18 cellular contexts compared by ENCODE assay signal in genomic region chr16:48087639-48088038, GRCh38.
A peak's percentile ranks its signal among the peaks of the same experiment; 100 is the strongest.
DNase-seq lines count a peak whose midpoint lies in the region; ATAC-seq and TF ChIP-seq lines count a peak whose summit lies in the region.
"Had no signal": no experiment of that assay in that cellular context is flagged by ENCODE, and none has a peak within 500 bp of the region (broad histone marks: within the 10 kb centered on the region; RNA-seq: fewer than 3 reads in every experiment).

No MANE protein-coding gene starts in this region.

- H3K4me3 ChIP-seq in GM23338, result no peak overlapping the region
- H3K4me3 ChIP-seq in left ventricle myocardium inferior, result no peak overlapping the region
- H3K4me3 ChIP-seq in gastrocnemius medialis, result no peak overlapping the region
- no peak overlapping the region for H3K4me3 ChIP-seq in PC-3 (ENCODE audit: low read length)

- H3K9me3 ChIP-seq in left ventricle myocardium inferior (replicated peaks) (no peaks in the 10 kb centered on the region), gastrocnemius medialis (no peaks in the 10 kb centered on the region), PC-3 (ENCODE audit: low read length) (no peaks in the 10 kb centered on the region)
- H3K9me3 ChIP-seq: BE2C had no signal

- 0 out of 3 replicates have a peak, but pooled peaks cover 2% of the 10 kb centered on the region for H3K9me3 Mint-ChIP-seq in GM23338
- H3K9me3 Mint-ChIP-seq in HFFc6, result no peaks in the 10 kb centered on the region
- no peaks in the 10 kb centered on the region for H3K9me3 Mint-ChIP-seq in type B pancreatic cell
- H3K9me3 Mint-ChIP-seq: CD4-positive, CD25-positive, alpha-beta regulatory T cell; CD8-positive, alpha-beta memory T cell; IgD-negative memory B cell had no signal

- H3K36me3 ChIP-seq in GM23338 (ENCODE audit: insufficient read depth) (no peaks in the 10 kb centered on the region), left ventricle myocardium inferior (no peaks in the 10 kb centered on the region), gastrocnemius medialis (no peaks in the 10 kb centered on the region), PC-3 (ENCODE audit: low read depth, low read length) (no peaks in the 10 kb centered on the region)
- H3K36me3 ChIP-seq: BE2C had no signal

- DNase-seq in GM23338 (ENCODE audit: low spot score) (no peak), HFFc6 (peak; percentile 6), left ventricle myocardium inferior (peak; percentile 42), gastrocnemius medialis (no peak), PC-3 (no peak), type B pancreatic cell (ENCODE audit: extremely low spot score, unreplicated experiment) (no peak)
- DNase-seq: ACHN; BE2C; C1 segment of cervical spinal cord; CD4-positive, CD25-positive, alpha-beta regulatory T cell; CD8-positive, alpha-beta memory T cell; COR-L47; DMS 273 treated with DMSO at 0.1 percent for 48 hours; GOT3; H7 had no signal

- peaks cover 3% of the 10 kb centered on the region for H3K4me1 Mint-ChIP-seq in GM23338
- peaks cover 23% of the 10 kb centered on the region for H3K4me1 Mint-ChIP-seq in HFFc6 (ENCODE audit: low read depth)
- H3K4me1 Mint-ChIP-seq in type B pancreatic cell (ENCODE audit: unreplicated experiment), result no peaks in the 10 kb centered on the region
- H3K4me1 Mint-ChIP-seq: CD4-positive, CD25-positive, alpha-beta regulatory T cell; CD8-positive, alpha-beta memory T cell had no signal

- no peaks in the 10 kb centered on the region for H3K27me3 ChIP-seq in GM23338 (ENCODE audit: insufficient read depth)
- no peaks in the 10 kb centered on the region for H3K27me3 ChIP-seq in left ventricle myocardium inferior (ENCODE audit: low read depth)
- H3K27me3 ChIP-seq in gastrocnemius medialis, result no peaks in the 10 kb centered on the region
- H3K27me3 ChIP-seq in PC-3 (ENCODE audit: low read length), result no peaks in the 10 kb centered on the region
- H3K27me3 ChIP-seq: BE2C had no signal

- H3K4me1 ChIP-seq in GM23338 (ENCODE audit: insufficient read depth) (no peaks in the 10 kb centered on the region), left ventricle myocardium inferior (peaks cover 27% of the 10 kb centered on the region), gastrocnemius medialis (peaks cover 20 to 28% of the 10 kb centered on the region in 2 donors), PC-3 (ENCODE audit: insufficient read depth, low read length) (no peaks in the 10 kb centered on the region; the same call in 1 of the 2 replicates)
- H3K4me1 ChIP-seq: BE2C had no signal

- no peak for TF ChIP-seq POLR2A in gastrocnemius medialis (IDR thresholded peaks at IDR 0.05)

- intact Hi-C loops in left ventricle myocardium inferior (cut with micrococcal nuclease), result no loop called here
- intact Hi-C loops in gastrocnemius medialis (cut with DNase I; ENCODE audit: low total_unique reads), result loop anchor here (2.0 to 5.0 kb wide), 2 partner anchors 25 to 40 kb away; no protein-coding TSS in a partner anchor
- intact Hi-C loops in PC-3 (cut with micrococcal nuclease), result no loop called here

- POLR2A ChIA-PET in PC-3 (lab: Charles Lee; ENCODE audit: unreplicated experiment), result no interaction called here

- H3K4me3 Mint-ChIP-seq in GM23338, result no peak overlapping the region
- H3K4me3 Mint-ChIP-seq in HFFc6, result no peak overlapping the region
- H3K4me3 Mint-ChIP-seq in type B pancreatic cell, result no peak overlapping the region
- H3K4me3 Mint-ChIP-seq: CD4-positive, CD25-positive, alpha-beta regulatory T cell; CD8-positive, alpha-beta memory T cell; IgD-negative memory B cell had no signal

- no peaks in the 10 kb centered on the region for H4K20me1 ChIP-seq in GM23338 (replicated peaks; ENCODE audit: insufficient read depth)
- no peaks in the 10 kb centered on the region for H4K20me1 ChIP-seq in PC-3 (ENCODE audit: low read length)

- H3K36me3 Mint-ChIP-seq in GM23338 (ENCODE audit: low read depth) (no peaks in the 10 kb centered on the region), HFFc6 (ENCODE audit: low read depth) (no peaks in the 10 kb centered on the region), type B pancreatic cell (no peaks in the 10 kb centered on the region)
- H3K36me3 Mint-ChIP-seq: CD4-positive, CD25-positive, alpha-beta regulatory T cell; CD8-positive, alpha-beta memory T cell; IgD-negative memory B cell had no signal

- H3K79me2 ChIP-seq in GM23338 (replicated peaks; ENCODE audit: insufficient read depth), result no peaks in the 10 kb centered on the region
- no peaks in the 10 kb centered on the region for H3K79me2 ChIP-seq in PC-3 (ENCODE audit: low read length)

- no peak overlapping the region for H3K27ac Mint-ChIP-seq in GM23338
- no peak overlapping the region for H3K27ac Mint-ChIP-seq in HFFc6
- no peak overlapping the region for H3K27ac Mint-ChIP-seq in type B pancreatic cell
- H3K27ac Mint-ChIP-seq: CD4-positive, CD25-positive, alpha-beta regulatory T cell; CD8-positive, alpha-beta memory T cell; IgD-negative memory B cell had no signal

- H3K27ac ChIP-seq in GM23338 (ENCODE audit: low read depth) (no peak overlapping the region), left ventricle myocardium inferior (replicated peaks) (peak overlapping the region; percentile 51), gastrocnemius medialis (peak overlapping the region in 3 of 4 donors; percentile 36 to 67 (median 36)), PC-3 (ENCODE audit: low read length) (no peak overlapping the region)

- H3K27me3 Mint-ChIP-seq in GM23338 (ENCODE audit: insufficient read depth, low read depth, poor library complexity), result peaks cover 12% of the 10 kb centered on the region
- H3K27me3 Mint-ChIP-seq in HFFc6 (ENCODE audit: insufficient read depth), result peaks cover 22% of the 10 kb centered on the region
- H3K27me3 Mint-ChIP-seq in type B pancreatic cell, result peaks cover 10% of the 10 kb centered on the region

- peak overlapping the region; percentile 43; the same call in 1 of the 2 replicates for H2AFZ ChIP-seq in GM23338
- no peak overlapping the region for H2AFZ ChIP-seq in PC-3 (ENCODE audit: low read length)

- in situ Hi-C loops in gastrocnemius medialis (cut with MboI; ENCODE audit: low sequenced_read_pairs in 4 of 4), result no loop called here

- H3K4me2 ChIP-seq in GM23338 (no peak overlapping the region), PC-3 (ENCODE audit: low read length) (no peak overlapping the region)

- H3K9ac ChIP-seq in PC-3 (ENCODE audit: low read length), result no peak overlapping the region

- ATAC-seq in GM23338 (no peak), gastrocnemius medialis (peak in 1 of 2 donors; percentile 34), PC-3 (no peak)
- ATAC-seq: HCT116, HepG2 had no signal

- CTCF ChIA-PET in PC-3 (lab: Charles Lee), result no interaction called here

- TF ChIP-seq CTCF in GM23338 (conservative IDR thresholded peaks at IDR 0.05; ENCODE audit: low read depth in 2 of 2) (no peak), HFFc6 (IDR thresholded peaks at IDR 0.05) (no peak), left ventricle myocardium inferior (IDR thresholded peaks at IDR 0.05; ENCODE audit: borderline replicate concordance) (no peak), gastrocnemius medialis (IDR thresholded peaks at IDR 0.05 in 4 of 5, conservative IDR thresholded peaks at IDR 0.05 in 1 of 5) (no peak), PC-3 (conservative IDR thresholded peaks at IDR 0.05; ENCODE audit: low read depth, low read length) (no peak), type B pancreatic cell (conservative IDR thresholded peaks at IDR 0.05) (no peak)

- H3F3A ChIP-seq in GM23338 (replicated peaks; ENCODE audit: low read depth) (no peaks in the 10 kb centered on the region), PC-3 (ENCODE audit: low read length, unreplicated experiment) (no peaks in the 10 kb centered on the region)

- H3K9me2 ChIP-seq in GM23338 (ENCODE audit: insufficient read depth), result 0 out of 2 replicates have a peak, but pooled peaks cover 3% of the 10 kb centered on the region
- H3K9me2 ChIP-seq in PC-3 (replicated peaks; ENCODE audit: low read length), result no peaks in the 10 kb centered on the region

- no TSS peak for BruUV-seq in PC-3 (replicated peaks; lab: Mats Ljungman, UMichigan)

TF ChIP-seq in GM23338, 12 proteins besides CTCF, POLR2A, EP300 and RAD21:
- TF ChIP-seq JUNB (IDR thresholded peaks at IDR 0.05; ENCODE audit: unreplicated experiment) (no peak), NANOG (IDR thresholded peaks at IDR 0.05; ENCODE audit: borderline replicate concordance) (no peak), EZH2phosphoT487 (IDR thresholded peaks at IDR 0.05; ENCODE audit: unreplicated experiment) (no peak), CREB1 (CRISPR knock-in tag; IDR thresholded peaks at IDR 0.05; ENCODE audit: low read depth) (no peak), POLR2AphosphoS5 (IDR thresholded peaks at IDR 0.05; ENCODE audit: low read depth) (no peak), ETS1 (IDR thresholded peaks at IDR 0.05) (no peak), ZNF114 (CRISPR knock-in tag; IDR thresholded peaks at IDR 0.05) (no peak), ZNF331 (CRISPR knock-in tag; IDR thresholded peaks at IDR 0.05; ENCODE audit: low read depth) (no peak)

Comparison
In these comparisons a context has a peak if more than half of its experiments do, and no peak if none do; other contexts are left out.
1. DNase-seq: peak in HFFc6 (single experiment) and left ventricle myocardium inferior (single experiment); none in GM23338 (single experiment), gastrocnemius medialis (0 of 2), PC-3 (single experiment) and type B pancreatic cell (single experiment).
2. H3K27ac ChIP-seq: peak in left ventricle myocardium inferior (single experiment) and gastrocnemius medialis (3 of 4); none in GM23338 (single experiment) and PC-3 (single experiment).